17 cellular contexts compared by ENCODE assay signal in the genomic region with DNA sequence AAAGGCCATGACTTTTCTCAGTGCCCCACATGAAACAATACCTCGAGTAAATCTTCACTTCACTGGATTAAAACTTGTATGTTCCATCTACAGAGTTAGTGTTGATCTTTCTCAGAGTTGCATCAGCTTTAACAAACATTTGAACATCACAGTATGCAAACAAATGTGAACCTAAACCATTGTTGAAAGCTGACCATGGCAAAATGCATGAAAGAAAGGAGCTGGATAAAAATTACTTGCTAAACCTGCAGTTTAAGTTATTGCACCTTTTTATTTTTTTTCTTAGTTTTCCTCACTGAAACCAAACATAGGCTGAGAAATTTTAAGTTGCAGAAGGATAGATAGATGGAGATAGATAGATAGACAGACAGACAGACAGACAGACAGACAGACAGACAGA.
DNase-seq lines count a peak whose midpoint lies in the region; ATAC-seq and TF ChIP-seq lines count a peak whose summit lies in the region.
"Had no signal": no experiment of that assay in that cellular context is flagged by ENCODE, and none has a peak within 500 bp of the region (broad histone marks: within the 10 kb centered on the region; RNA-seq: fewer than 3 reads in every experiment).

No MANE protein-coding gene starts in this region.

- H3K27ac ChIP-seq in PC-9: peak overlapping the region; percentile 32; the same call in 1 of the 2 replicates
- peak overlapping the region; percentile 92 for H3K27ac ChIP-seq in subcutaneous abdominal adipose tissue (ENCODE audit: low read depth, low read length)
- H3K27ac ChIP-seq: RWPE1, upper lobe of right lung had no signal

- no TSS peak for BruUV-seq in PC-9 (replicated peaks; lab: Mats Ljungman, UMichigan)

- POLR2A ChIA-PET in PC-9 (lab: Charles Lee; ENCODE audit: unreplicated experiment): no interaction called here

- no peak for ATAC-seq in omental fat pad (ENCODE audit: low FRiP score)
- ATAC-seq in GM18502 (IDR thresholded peaks at IDR 0.05; ENCODE audit: poor library complexity, unreplicated experiment): no peak
- ATAC-seq: natural killer cell treated with Interleukin-12 subunit alpha and Interleukin-12 subunit beta and Interleukin-15 and Interleukin-18, amount 100 ng/mL, for 72 hours; stimulated activated naive CD8-positive, alpha-beta T cell treated with anti-CD3 and anti-CD28 coated beads, Interleukin-15, amount 100 ng/mL, for 72 hours; upper lobe of right lung had no signal

- CTCF ChIA-PET in PC-9 (lab: Charles Lee): no interaction called here

- intact Hi-C loops in PC-9 (cut with micrococcal nuclease; ENCODE audit: unreplicated experiment): no loop called here

- no peak overlapping the region; the same call in 1 of the 2 replicates for H3K4me2 ChIP-seq in PC-9

- DNase-seq in SIG-M5 treated with dmso at 0.1 percent for 504 hours (lab: John Stamatoyannopoulos, UW; ENCODE audit: unreplicated experiment) (peak; percentile 27), SIG-M5 (lab: John Stamatoyannopoulos, UW) (no peak), PC-9 (no peak), fibroblast of peridontal ligament (ENCODE audit: extremely low read depth) (peak; percentile 72), NCI-H2107 treated with DMSO at 0.1 percent for 48 hours (lab: John Stamatoyannopoulos, UW; ENCODE audit: unreplicated experiment) (no peak), omental fat pad (ENCODE audit: low spot score) (no peak)
- DNase-seq: activated CD4-positive, CD25-positive, alpha-beta regulatory T cell; amygdala; Kasumi-1; NCI-H1694 treated with DMSO at 0.1 percent for 48 hours; NCI-H526; stimulated activated naive CD8-positive, alpha-beta T cell treated with anti-CD3 and anti-CD28 coated beads, Interleukin-15, amount 100 ng/mL, for 72 hours; upper lobe of right lung had no signal

- no peaks in the 10 kb centered on the region for H3K9me2 ChIP-seq in PC-9 (ENCODE audit: insufficient read depth)

- H4K20me1 ChIP-seq in PC-9 (ENCODE audit: insufficient read depth): no peaks in the 10 kb centered on the region

- H3K9ac ChIP-seq in subcutaneous abdominal adipose tissue (ENCODE audit: low read length in 5 of 5): no peak overlapping the region

- 0 out of 2 replicates have a peak overlapping the region, but pooled peaks have one; percentile 7 for H2AFZ ChIP-seq in PC-9

- H3K4me1 ChIP-seq in PC-9 (replicated peaks; ENCODE audit: insufficient read depth) (peaks cover 23% of the 10 kb centered on the region), subcutaneous abdominal adipose tissue (ENCODE audit: control insufficient read depth in 5 of 5, insufficient read depth in 5 of 5, low read length in 5 of 5) (peaks cover 3 to 37% (median 29%) of the 10 kb centered on the region in 5 donors)
- H3K4me1 ChIP-seq: upper lobe of right lung had no signal

- no peaks in the 10 kb centered on the region for H3K79me2 ChIP-seq in PC-9 (ENCODE audit: low read depth)

- H3K27me3 ChIP-seq in PC-9 (ENCODE audit: insufficient read depth, low read depth) (no peaks in the 10 kb centered on the region), subcutaneous abdominal adipose tissue (ENCODE audit: control insufficient read depth in 5 of 5, insufficient read depth in 4 of 5, low read length in 5 of 5) (no peaks in the 10 kb centered on the region)
- H3K27me3 ChIP-seq: upper lobe of right lung had no signal

- TF ChIP-seq CTCF in PC-9 (conservative IDR thresholded peaks at IDR 0.05) (no peak), omental fat pad (IDR thresholded peaks at IDR 0.05) (no peak)

- H3K4me3 ChIP-seq in PC-9 (no peak overlapping the region), subcutaneous abdominal adipose tissue (ENCODE audit: low read depth in 1 of 5, low read length in 5 of 5) (no peak overlapping the region)
- H3K4me3 ChIP-seq: upper lobe of right lung had no signal

- H3K36me3 ChIP-seq in PC-9 (ENCODE audit: low read depth) (no peaks in the 10 kb centered on the region), subcutaneous abdominal adipose tissue (ENCODE audit: control insufficient read depth in 5 of 5, insufficient read depth in 5 of 5, low read length in 5 of 5) (no peaks in the 10 kb centered on the region)
- H3K36me3 ChIP-seq: upper lobe of right lung had no signal

- no peaks in the 10 kb centered on the region for H3F3A ChIP-seq in PC-9 (ENCODE audit: insufficient read depth, low read depth)

- no peaks in the 10 kb centered on the region for H3K9me3 ChIP-seq in PC-9 (ENCODE audit: insufficient read depth, low read depth)
- H3K9me3 ChIP-seq in subcutaneous abdominal adipose tissue (ENCODE audit: control insufficient read depth in 5 of 5, low read length in 5 of 5): no peaks in the 10 kb centered on the region
- H3K9me3 ChIP-seq: upper lobe of right lung had no signal

Comparison
In these comparisons a context has a peak if more than half of its experiments do, and no peak if none do; other contexts are left out.
1. DNase-seq: peak in SIG-M5 treated with dmso at 0.1 percent for 504 hours (single experiment) and fibroblast of peridontal ligament (single experiment); none in SIG-M5 (single experiment), PC-9 (0 of 2), NCI-H2107 treated with DMSO at 0.1 percent for 48 hours (single experiment) and omental fat pad (single experiment).